Comparison of ENCODE assay signal across 8 cellular contexts in genomic region chr17:59707182-59707970, GRCh38. TPM values are rescaled to one million over a fixed set of nuclear protein-coding genes. Genes with fewer than 3 reads are reported as not detected.
DNase-seq lines count a peak whose midpoint lies in the region; ATAC-seq, FAIRE-seq and TF ChIP-seq lines count a peak whose summit lies in the region.

PTRH2 (minus strand) TSS chr17:59707430; CDS start chr17:59697978, 9,452 bp downstream.
VMP1 (plus strand) TSS chr17:59707654; CDS start chr17:59731447, 23,793 bp downstream.

- peak in 2 of 4 donors; percentile 2 to 63 for TF ChIP-seq EP300 in sigmoid colon (IDR thresholded peaks at IDR 0.05)

- peak; percentile 94 for ATAC-seq in GM18520 (IDR thresholded peaks at IDR 0.05; ENCODE audit: unreplicated experiment)
- peak; percentile 91 for ATAC-seq in HG03064 (IDR thresholded peaks at IDR 0.05; ENCODE audit: low read depth, unreplicated experiment)
- ATAC-seq in body of pancreas: peak; percentile 100

- peak within 1 kb of the TSS; percentile 77 to 83 for H3K4me3 ChIP-seq in body of pancreas
- peak within 1 kb of the TSS; percentile 64 to 86 (median 80) for H3K4me3 ChIP-seq in sigmoid colon

- H3K36me3 ChIP-seq in body of pancreas (replicated peaks in 1 of 2; ENCODE audit: insufficient read depth in 1 of 2, low read depth in 2 of 2) (no peaks in the 10 kb centered on the region), sigmoid colon (no peaks in the 10 kb centered on the region)

- 1% methylated on average over 25 to 45 of the region's 45 CpGs for WGBS in body of pancreas, 2 donors
- WGBS in sigmoid colon, 2 donors: 0% methylated on average over 45 of the region's 45 CpGs

- no peak for TF ChIP-seq CTCF in 22Rv1 (IDR thresholded peaks at IDR 0.05)
- TF ChIP-seq CTCF in body of pancreas (IDR thresholded peaks at IDR 0.05): peak in 2 of 7 experiments; percentile 4 to 7
- no peak for TF ChIP-seq CTCF in sigmoid colon (IDR thresholded peaks at IDR 0.05)

- peaks cover 45% of the 10 kb centered on the region for H3K4me1 ChIP-seq in body of pancreas
- H3K4me1 ChIP-seq in sigmoid colon: peaks cover 0 to 50% (median 37%) of the 10 kb centered on the region in 4 donors

- no peaks in the 10 kb centered on the region for H3K9me3 ChIP-seq in body of pancreas
- no peaks in the 10 kb centered on the region for H3K9me3 ChIP-seq in sigmoid colon

- peak; percentile 94 for FAIRE-seq in TTC549 (lab: Jason Lieb, UNC)

- no peaks in the 10 kb centered on the region for H3K27me3 ChIP-seq in body of pancreas
- H3K27me3 ChIP-seq in sigmoid colon: no peaks in the 10 kb centered on the region

- intact Hi-C loops in body of pancreas (cut with DNase I) (no loop called here), sigmoid colon (cut with DNase I) (loop anchor here (1.0 to 5.0 kb wide), 2 partner anchors 88 to 140 kb away; partner anchors contain the start of gene CLTC)

- DNase-seq in NCI-H2107 treated with DMSO at 0.1 percent for 48 hours (lab: John Stamatoyannopoulos, UW; ENCODE audit: unreplicated experiment) (peak; percentile 98), body of pancreas (peak; percentile 98 to 99 (median 98)), iPS DF 19.7 (ENCODE audit: low read depth, low spot score) (peak; percentile 99), sigmoid colon (peak; percentile 99)

- TF ChIP-seq POLR2A in body of pancreas (IDR thresholded peaks at IDR 0.05) (peak; percentile 36 to 92 (median 90)), sigmoid colon (IDR thresholded peaks at IDR 0.05) (peak; percentile 90 to 92)

- H3K27ac ChIP-seq in 22Rv1 (peak within 1 kb of the TSS; percentile 95), body of pancreas (peak within 1 kb of the TSS; percentile 89 to 96 (median 94)), sigmoid colon (peak within 1 kb of the TSS; percentile 89 to 96 (median 92))

RNA-seq across cellular contexts. Expression of gene PTRH2, which starts in this region (rescaled TPM):
- total RNA-seq in body of pancreas (10 to 100 TPM; 15.3 to 15.5 TPM), sigmoid colon (10 to 100 TPM; 21.8 to 36.2 (median 24.1) TPM)
- 10 to 100 TPM in 2 of 3 donors, 1 to 10 TPM in 1; 9.0 to 38.2 (median 16.2) TPM for polyA plus RNA-seq in sigmoid colon

RNA-seq across cellular contexts. Expression of gene VMP1, which starts in this region (rescaled TPM):
- 100 to 1,000 TPM; 174 to 259 TPM for total RNA-seq in body of pancreas
- 100 to 1,000 TPM in 3 of 4 donors, 10 to 100 TPM in 1; 92.7 to 247 (median 139) TPM for total RNA-seq in sigmoid colon
- polyA plus RNA-seq in sigmoid colon: 100 to 1,000 TPM in 1 of 3 donors, 10 to 100 TPM in 2; 26.1 to 132 (median 35.4) TPM

Comparison
In these comparisons a context has a peak if more than half of its experiments do, and no peak if none do; other contexts are left out.
1. Peak in every context shown above with its lines: DNase-seq, ATAC-seq, H3K4me3 ChIP-seq and H3K27ac ChIP-seq.